In genomic region chr4:68369474-68369805, GRCh38 we compare ENCODE assay signal across 1 cellular context.
TF ChIP-seq lines count a peak whose summit lies in the region.

No MANE protein-coding gene starts in this region.

TF ChIP-seq in H1, 55 proteins besides CTCF, POLR2A, EP300 and RAD21:
- TF ChIP-seq GTF2F1 (IDR thresholded peaks at IDR 0.05; ENCODE audit: borderline replicate concordance, low read depth, low read length) (no peak), E2F6 (IDR thresholded peaks at IDR 0.05) (no peak), TAF1 (IDR thresholded peaks at IDR 0.05; ENCODE audit: low read depth, low read length) (no peak), CHD2 (IDR thresholded peaks at IDR 0.05; ENCODE audit: low read length) (no peak), TAF7 (optimal IDR thresholded peaks at IDR 0.05; ENCODE audit: borderline replicate concordance, low read depth, low read length) (no peak), KDM1A (IDR thresholded peaks at IDR 0.05; ENCODE audit: borderline replicate concordance, low read length) (no peak), NANOG (IDR thresholded peaks at IDR 0.05; ENCODE audit: insufficient read depth, low read depth, low read length, poor library complexity, severe bottlenecking) (no peak), CREB1 (IDR thresholded peaks at IDR 0.05) (no peak), RXRA (IDR thresholded peaks at IDR 0.05; ENCODE audit: insufficient read depth, low read depth, low read length) (no peak), TCF12 (IDR thresholded peaks at IDR 0.05; ENCODE audit: low read depth, low read length) (no peak), POLR2AphosphoS5 (IDR thresholded peaks at IDR 0.05; ENCODE audit: low read depth, low read length) (no peak), NRF1 (IDR thresholded peaks at IDR 0.05; ENCODE audit: low read depth, low read length) (no peak), CHD7 (IDR thresholded peaks at IDR 0.05; ENCODE audit: insufficient replicate concordance, low read length) (no peak), SAP30 (IDR thresholded peaks at IDR 0.05; ENCODE audit: insufficient read depth, insufficient replicate concordance, low read length) (no peak), KDM5A (IDR thresholded peaks at IDR 0.05; ENCODE audit: low read length) (no peak), SIRT6 (IDR thresholded peaks at IDR 0.05; ENCODE audit: low read length) (no peak), EZH2 (IDR thresholded peaks at IDR 0.05; ENCODE audit: low read depth, low read length, severe bottlenecking) (no peak), BACH1 (IDR thresholded peaks at IDR 0.05; ENCODE audit: low read length) (no peak), SIN3A (conservative IDR thresholded peaks at IDR 0.05 in 1 of 2, IDR thresholded peaks at IDR 0.05 in 1 of 2; ENCODE audit: low read depth in 1 of 2, low read length in 2 of 2) (no peak)
TF ChIP-seq in H1: peak in this region for 0.
